Comparison of ENCODE assay signal across 10 cellular contexts in the genomic region with DNA sequence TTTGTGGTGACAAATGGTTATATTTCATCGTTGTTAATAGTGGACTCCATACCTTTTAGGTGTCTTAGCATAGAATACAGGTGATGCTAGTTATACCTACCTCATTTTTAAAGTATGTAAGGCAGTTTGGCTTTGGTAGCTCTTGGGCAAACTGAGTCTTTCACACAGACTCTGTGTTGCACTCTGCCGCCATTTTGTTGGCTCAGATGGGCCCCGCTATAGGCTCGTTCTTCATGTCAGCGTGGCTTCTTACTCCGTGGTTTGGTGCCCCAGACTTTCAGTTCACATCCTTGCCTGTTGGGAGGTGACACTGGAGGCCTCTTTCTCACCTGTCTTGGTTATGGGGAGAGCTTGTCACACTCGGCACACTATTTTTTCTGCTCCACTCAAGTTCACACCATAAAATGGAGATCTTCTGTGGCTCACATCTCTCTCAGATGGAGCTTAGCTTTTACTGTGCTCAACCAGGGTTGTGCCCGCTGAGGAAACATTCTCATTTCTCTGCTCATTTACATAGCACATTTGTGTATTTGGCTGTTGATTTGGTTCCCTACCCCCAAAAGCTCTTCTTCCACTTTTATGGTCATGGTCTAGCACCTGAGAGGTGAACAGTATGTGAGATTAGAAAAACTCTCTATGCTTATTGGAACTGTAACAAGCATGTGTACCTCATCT.
DNase-seq lines count a peak whose midpoint lies in the region; ATAC-seq and TF ChIP-seq lines count a peak whose summit lies in the region.
"Had no signal": no experiment of that assay in that cellular context is flagged by ENCODE, and none has a peak within 500 bp of the region (broad histone marks: within the 10 kb centered on the region; RNA-seq: fewer than 3 reads in every experiment).

No MANE protein-coding gene starts in this region.

- peak overlapping the region; percentile 59 to 92 for H3K27ac ChIP-seq in coronary artery

- no peak for TF ChIP-seq CTCF in GM12865 (IDR thresholded peaks at IDR 0.05; ENCODE audit: insufficient read depth, low read depth, low read length, missing control alignments)
- TF ChIP-seq CTCF in coronary artery (IDR thresholded peaks at IDR 0.05), result no peak

- peak overlapping the region; percentile 11 for H3K4me3 ChIP-seq in GM12865 (ENCODE audit: low read depth, low read length)
- H3K4me3 ChIP-seq in coronary artery, result no peak overlapping the region

- peak; percentile 86 for DNase-seq in GM12865 (ENCODE audit: low read depth)
- DNase-seq in coronary artery (ENCODE audit: low spot score), result no peak
- DNase-seq in H4 (ENCODE audit: low spot score), result no peak
- DNase-seq in SK-N-DZ (ENCODE audit: low spot score), result no peak
- no peak for DNase-seq in NCI-H1105 (lab: John Stamatoyannopoulos, UW)
- no peak for DNase-seq in C1 segment of cervical spinal cord (lab: John Stamatoyannopoulos, UW)
- DNase-seq: nephron progenitor cell, SHP77 had no signal

- ATAC-seq in GM19372 (IDR thresholded peaks at IDR 0.05; ENCODE audit: low read depth, unreplicated experiment), result peak; percentile 50
- ATAC-seq in HG03135 (IDR thresholded peaks at IDR 0.05; ENCODE audit: unreplicated experiment), result peak; percentile 66
